In genomic region chr3:18772699-18773305, GRCh38 we compare ENCODE assay signal across 20 cellular contexts.
"Had no signal": no experiment of that assay in that cellular context is flagged by ENCODE, and none has a peak within 500 bp of the region (broad histone marks: within the 10 kb centered on the region; RNA-seq: fewer than 3 reads in every experiment).

No MANE protein-coding gene starts in this region.

- H3K36me3 Mint-ChIP-seq: activated CD4-positive, alpha-beta memory T cell treated with anti-CD3 and anti-CD28 coated beads for 36 hours; natural killer cell treated with Interleukin-12 subunit alpha and Interleukin-12 subunit beta and Interleukin-15 and Interleukin-18, amount 100 ng/mL, for 72 hours had no signal

- H3K27ac Mint-ChIP-seq: activated CD4-positive, alpha-beta memory T cell treated with anti-CD3 and anti-CD28 coated beads for 36 hours; activated CD8-positive, alpha-beta memory T cell treated with anti-CD3 and anti-CD28 coated beads, Interleukin-2, amount 10 ng/mL, durations not matched to agents 7 days and 5 days; natural killer cell treated with Interleukin-12 subunit alpha and Interleukin-12 subunit beta and Interleukin-15 and Interleukin-18, amount 100 ng/mL, for 72 hours; progenitor cell of endocrine pancreas; T-helper 2 cell treated with Interferon-gamma antibody and Interleukin-4, amounts not matched to agents 5 μg/mL and 100 μg/mL, for 36 hours had no signal

- ATAC-seq: activated CD8-positive, alpha-beta memory T cell treated with anti-CD3 and anti-CD28 coated beads, Interleukin-2, amount 10 ng/mL, durations not matched to agents 7 days and 5 days; body of pancreas; esophagus mucosa; left lung; SK-N-SH treated with all-trans-retinoic acid at 6 μM for 48 hours had no signal

- H3K27me3 Mint-ChIP-seq: activated CD8-positive, alpha-beta memory T cell treated with anti-CD3 and anti-CD28 coated beads, Interleukin-2, amount 10 ng/mL, durations not matched to agents 7 days and 5 days had no signal

- H3K9me3 Mint-ChIP-seq: activated CD4-positive, alpha-beta memory T cell treated with anti-CD3 and anti-CD28 coated beads for 36 hours; natural killer cell treated with Interleukin-12 subunit alpha and Interleukin-12 subunit beta and Interleukin-15 and Interleukin-18, amount 100 ng/mL, for 72 hours; T-helper 2 cell treated with Interferon-gamma antibody and Interleukin-4, amounts not matched to agents 5 μg/mL and 100 μg/mL, for 36 hours had no signal

- H3K4me3 Mint-ChIP-seq: activated CD4-positive, alpha-beta memory T cell treated with anti-CD3 and anti-CD28 coated beads for 36 hours; activated CD8-positive, alpha-beta memory T cell treated with anti-CD3 and anti-CD28 coated beads, Interleukin-2, amount 10 ng/mL, durations not matched to agents 7 days and 5 days; natural killer cell treated with Interleukin-12 subunit alpha and Interleukin-12 subunit beta and Interleukin-15 and Interleukin-18, amount 100 ng/mL, for 72 hours; T-helper 2 cell treated with Interferon-gamma antibody and Interleukin-4, amounts not matched to agents 5 μg/mL and 100 μg/mL, for 36 hours had no signal

- DNase-seq: activated CD4-positive, alpha-beta memory T cell treated with anti-CD3 and anti-CD28 coated beads for 36 hours; activated CD8-positive, alpha-beta memory T cell treated with anti-CD3 and anti-CD28 coated beads, Interleukin-2, amount 10 ng/mL, durations not matched to agents 7 days and 5 days; activated gamma-delta T cell treated with Interleukin-2 at 50 U/mL for 16 hours; activated T-cell treated with anti-CD3 and anti-CD28 coated beads for 4 hours; body of pancreas; effector memory CD4-positive, alpha-beta T cell; foreskin melanocyte; kidney glomerular epithelial cell; left lung; midbrain; retina; spleen; stimulated activated CD4-positive, alpha-beta T cell treated with anti-CD3 and anti-CD28 coated beads, Interleukin-4, amount 100 ng/mL, for 1 hour; stimulated activated naive CD4-positive, alpha-beta T cell treated with Interleukin-2 at 50 U/mL for 16 hours; tibial artery had no signal
